Comparison of ENCODE assay signal across 14 cellular contexts in the genomic region with DNA sequence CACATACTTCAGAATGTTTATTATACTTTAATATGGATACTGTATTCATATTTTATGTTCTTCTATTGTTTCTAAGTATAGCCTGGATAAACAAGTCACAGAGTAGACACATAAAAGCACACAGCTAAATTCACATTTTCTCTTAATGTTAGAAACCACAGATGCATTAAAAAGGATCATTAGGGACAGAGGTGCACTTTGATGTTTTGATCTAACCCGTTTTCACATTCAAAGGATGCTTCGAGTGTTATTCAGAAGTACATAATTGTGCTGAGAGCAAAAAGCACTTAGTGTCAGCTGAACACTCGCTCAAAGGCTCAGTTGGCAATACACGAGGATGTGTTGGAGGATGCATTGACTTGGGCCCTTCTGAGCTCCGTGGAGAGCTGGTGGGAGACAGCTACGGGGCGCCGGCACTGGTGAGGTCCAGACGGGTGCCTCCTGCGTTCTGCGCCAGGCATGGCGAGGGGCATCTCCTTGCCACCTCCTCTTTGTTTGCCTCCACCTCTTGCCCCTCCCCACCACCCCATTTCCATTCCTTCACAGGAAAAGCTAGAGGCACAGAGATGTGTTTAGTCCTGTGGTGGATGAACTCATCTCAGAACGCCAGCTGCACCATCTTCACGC.
"Had no signal": no experiment of that assay in that cellular context is flagged by ENCODE, and none has a peak within 500 bp of the region (broad histone marks: within the 10 kb centered on the region; RNA-seq: fewer than 3 reads in every experiment).

No MANE protein-coding gene starts in this region.

- DNase-seq: activated CD4-positive, alpha-beta T cell treated with anti-CD3 and anti-CD28 coated beads for 36 hours; activated CD8-positive, alpha-beta memory T cell treated with anti-CD3 and anti-CD28 coated beads, Interleukin-2, amount 50 U/mL, for 4 hours; activated CD8-positive, alpha-beta T cell treated with anti-CD3 and anti-CD28 coated beads for 36 hours; activated gamma-delta T cell treated with Interleukin-2 at 50 U/mL for 16 hours; activated naive CD8-positive, alpha-beta T cell treated with anti-CD3 and anti-CD28 coated beads, Interleukin-2, amount 10 ng/mL, durations not matched to agents 7 days and 5 days; activated T-cell treated with anti-CD3 and anti-CD28 coated beads, Interleukin-2, amount 50 U/mL, for 72 hours; anterior cingulate cortex; dermis blood vessel endothelial cell; naive thymus-derived CD4-positive, alpha-beta T cell; small intestine had no signal

- H3K4me1 ChIP-seq: right atrium auricular region had no signal

- H3K27me3 ChIP-seq: right atrium auricular region had no signal

- H3K36me3 ChIP-seq: right atrium auricular region had no signal

- H3K9me3 ChIP-seq: right atrium auricular region had no signal

- ATAC-seq: activated CD4-positive, alpha-beta T cell treated with anti-CD3 and anti-CD28 coated beads for 36 hours; activated CD8-positive, alpha-beta T cell treated with anti-CD3 and anti-CD28 coated beads for 36 hours; activated T-cell treated with anti-CD3 and anti-CD28 coated beads, Interleukin-2, amount 50 U/mL, for 72 hours; esophagus mucosa; naive thymus-derived CD4-positive, alpha-beta T cell had no signal

- H3K4me3 ChIP-seq: lung, right atrium auricular region had no signal

- H3K27ac ChIP-seq: right atrium auricular region, VCaP had no signal
